Comparison of ENCODE assay signal across 14 cellular contexts in genomic region chr2:136006658-136007057, GRCh38. TPM values are rescaled to one million over a fixed set of nuclear protein-coding genes. Genes with fewer than 3 reads are reported as not detected.
DNase-seq lines count a peak whose midpoint lies in the region; ATAC-seq and TF ChIP-seq lines count a peak whose summit lies in the region.
"Had no signal": no experiment of that assay in that cellular context is flagged by ENCODE, and none has a peak within 500 bp of the region (broad histone marks: within the 10 kb centered on the region; RNA-seq: fewer than 3 reads in every experiment).

No MANE protein-coding gene starts in this region.

- H3K27me3 ChIP-seq in RWPE2 (ENCODE audit: insufficient read depth, poor library complexity, severe bottlenecking) (no peaks in the 10 kb centered on the region), upper lobe of left lung (no peaks in the 10 kb centered on the region), osteoblast (ENCODE audit: insufficient read depth, low read length) (no peaks in the 10 kb centered on the region)
- H3K27me3 ChIP-seq: cardiac muscle cell, pancreas had no signal

- H3K4me3 ChIP-seq in RWPE2 (ENCODE audit: severe bottlenecking) = no peak overlapping the region
- H3K4me3 ChIP-seq in fibroblast of the aortic adventitia (ENCODE audit: low read depth, low read length) = no peak overlapping the region
- H3K4me3 ChIP-seq in upper lobe of left lung = no peak overlapping the region
- no peak overlapping the region for H3K4me3 ChIP-seq in osteoblast (ENCODE audit: insufficient read depth, low read length)
- H3K4me3 ChIP-seq: cardiac muscle cell, lung, pancreas had no signal

- no peaks in the 10 kb centered on the region for H4K20me1 ChIP-seq in osteoblast (ENCODE audit: insufficient read depth, low read length)

- H3K4me3 Mint-ChIP-seq in activated T-cell treated with anti-CD3 and anti-CD28 coated beads, Interleukin-2, amount 50 U/mL, for 72 hours = peak overlapping the region in 1 of 2 donors; percentile 61
- H3K4me3 Mint-ChIP-seq in stimulated activated naive B cell treated with anti-CD40 and anti-IgM and Interleukin-4, amounts not matched to agents 10 μg/mL and 1 μg/mL and 100 μg/mL, for 72 hours = no peak overlapping the region

- WGBS in upper lobe of left lung, 2 donors = 56 to 63% methylated on average over 3 of the region's 3 CpGs

- H3K4me2 ChIP-seq in osteoblast (ENCODE audit: insufficient read depth, low read length) = no peak overlapping the region

- H3K36me3 ChIP-seq in RWPE2 (ENCODE audit: low read depth) (no peaks in the 10 kb centered on the region), upper lobe of left lung (no peaks in the 10 kb centered on the region), osteoblast (ENCODE audit: insufficient read depth, low read length) (no peaks in the 10 kb centered on the region)
- H3K36me3 ChIP-seq: cardiac muscle cell, pancreas had no signal

- peaks cover 45% of the 10 kb centered on the region for H3K4me1 Mint-ChIP-seq in activated T-cell treated with anti-CD3 and anti-CD28 coated beads, Interleukin-2, amount 50 U/mL, for 72 hours (ENCODE audit: low read depth)
- H3K4me1 Mint-ChIP-seq in stimulated activated naive B cell treated with anti-CD40 and anti-IgM and Interleukin-4, amounts not matched to agents 10 μg/mL and 1 μg/mL and 100 μg/mL, for 72 hours = peaks cover 22 to 63% of the 10 kb centered on the region in 2 donors

- H3K27ac Mint-ChIP-seq in activated T-cell treated with anti-CD3 and anti-CD28 coated beads, Interleukin-2, amount 50 U/mL, for 72 hours = peak overlapping the region; percentile 88
- H3K27ac Mint-ChIP-seq in stimulated activated naive B cell treated with anti-CD40 and anti-IgM and Interleukin-4, amounts not matched to agents 10 μg/mL and 1 μg/mL and 100 μg/mL, for 72 hours = peak overlapping the region; percentile 7

- TF ChIP-seq EP300 in upper lobe of left lung (IDR thresholded peaks at IDR 0.05) = no peak

- H3K9me3 ChIP-seq in RWPE2 (ENCODE audit: severe bottlenecking) = no peaks in the 10 kb centered on the region
- H3K9me3 ChIP-seq in upper lobe of left lung = no peaks in the 10 kb centered on the region
- H3K9me3 ChIP-seq in osteoblast (ENCODE audit: low read depth, low read length) = no peaks in the 10 kb centered on the region
- H3K9me3 ChIP-seq: pancreas had no signal

- H3K9me3 Mint-ChIP-seq in activated T-cell treated with anti-CD3 and anti-CD28 coated beads, Interleukin-2, amount 50 U/mL, for 72 hours = peaks cover 4 to 6% of the 10 kb centered on the region in 2 donors
- peaks cover 0 to 2% of the 10 kb centered on the region in 2 donors for H3K9me3 Mint-ChIP-seq in stimulated activated naive B cell treated with anti-CD40 and anti-IgM and Interleukin-4, amounts not matched to agents 10 μg/mL and 1 μg/mL and 100 μg/mL, for 72 hours

- no peak for TF ChIP-seq POLR2A in upper lobe of left lung (IDR thresholded peaks at IDR 0.05)

- no peaks in the 10 kb centered on the region for H3K4me1 ChIP-seq in RWPE2 (ENCODE audit: insufficient read depth, poor library complexity, severe bottlenecking)
- H3K4me1 ChIP-seq in upper lobe of left lung = no peaks in the 10 kb centered on the region
- peaks cover 4% of the 10 kb centered on the region for H3K4me1 ChIP-seq in osteoblast (ENCODE audit: insufficient read depth, low read length)

- H3K36me3 Mint-ChIP-seq in activated T-cell treated with anti-CD3 and anti-CD28 coated beads, Interleukin-2, amount 50 U/mL, for 72 hours (ENCODE audit: insufficient read depth in 2 of 2) = peaks cover 9 to 10% of the 10 kb centered on the region in 2 donors
- H3K36me3 Mint-ChIP-seq in stimulated activated naive B cell treated with anti-CD40 and anti-IgM and Interleukin-4, amounts not matched to agents 10 μg/mL and 1 μg/mL and 100 μg/mL, for 72 hours = peaks cover 8 to 17% of the 10 kb centered on the region in 2 donors

- ATAC-seq in activated T-cell treated with anti-CD3 and anti-CD28 coated beads, Interleukin-2, amount 50 U/mL, for 72 hours (replicated peaks in 1 of 2) = no peak
- ATAC-seq in RWPE2 (ENCODE audit: low read depth) (peak; percentile 63; the same call in 2 of the 3 replicates), upper lobe of left lung (ENCODE audit: low FRiP score in 2 of 2) (no peak), HG03457 (IDR thresholded peaks at IDR 0.05; ENCODE audit: unreplicated experiment) (no peak)
- ATAC-seq in stimulated activated naive B cell treated with anti-CD40 and anti-IgM and Interleukin-4, amounts not matched to agents 10 μg/mL and 1 μg/mL and 100 μg/mL, for 72 hours (replicated peaks) = no peak

- no peaks in the 10 kb centered on the region for H3K79me2 ChIP-seq in osteoblast (ENCODE audit: insufficient read depth, low read length)

- no peak overlapping the region for H2AFZ ChIP-seq in osteoblast (ENCODE audit: low read length)

- H3K27ac ChIP-seq in RWPE2 (ENCODE audit: poor library complexity, severe bottlenecking) (no peak overlapping the region), upper lobe of left lung (no peak overlapping the region), osteoblast (ENCODE audit: low read depth, low read length) (no peak overlapping the region)
- H3K27ac ChIP-seq: cardiac muscle cell, pancreas had no signal

- H3K27me3 Mint-ChIP-seq in activated T-cell treated with anti-CD3 and anti-CD28 coated beads, Interleukin-2, amount 50 U/mL, for 72 hours (ENCODE audit: low read depth) = no peaks in the 10 kb centered on the region
- no peaks in the 10 kb centered on the region for H3K27me3 Mint-ChIP-seq in stimulated activated naive B cell treated with anti-CD40 and anti-IgM and Interleukin-4, amounts not matched to agents 10 μg/mL and 1 μg/mL and 100 μg/mL, for 72 hours

- DNase-seq in activated T-cell treated with anti-CD3 and anti-CD28 coated beads, Interleukin-2, amount 50 U/mL, for 72 hours = no peak
- no peak for DNase-seq in activated T-cell treated with anti-CD3 and anti-CD28 coated beads, Interleukin-2, amount 50 U/mL, for 1 hour
- DNase-seq in RWPE2 (ENCODE audit: low spot score) (no peak), fibroblast of the aortic adventitia (ENCODE audit: low read depth) (peak; percentile 18), upper lobe of left lung (no peak), osteoblast (ENCODE audit: insufficient read length, low spot score, missing footprints) (no peak)
- DNase-seq in stimulated activated naive B cell treated with anti-CD40 and anti-IgM and Interleukin-4, amounts not matched to agents 10 μg/mL and 1 μg/mL and 100 μg/mL, for 72 hours = no peak
- DNase-seq: activated CD4-positive, CD25-positive, alpha-beta regulatory T cell treated with anti-CD3 and anti-CD28 coated beads, Interleukin-2, amount 50 U/mL, for 72 hours; hypothalamus; pancreas; stimulated activated CD4-positive, alpha-beta T cell treated with anti-CD3 and anti-CD28 coated beads, Interleukin-12 subunit alpha, Interleukin-12 subunit beta, amount 100 ng/mL, for 4 hours had no signal

- TF ChIP-seq CTCF in RWPE2 (IDR thresholded peaks at IDR 0.05; ENCODE audit: poor library complexity, severe bottlenecking) (no peak), fibroblast of the aortic adventitia (IDR thresholded peaks at IDR 0.05; ENCODE audit: insufficient read depth, low read length) (no peak), upper lobe of left lung (IDR thresholded peaks at IDR 0.05) (no peak), osteoblast (IDR thresholded peaks at IDR 0.05; ENCODE audit: extremely low read depth, low read depth, low read length) (no peak)

RNA-seq across cellular contexts. Expression of gene DARS1, which starts 21.2 kb away (rescaled TPM):
- 100 to 1,000 TPM; 224 to 264 TPM for total RNA-seq in activated T-cell treated with anti-CD3 and anti-CD28 coated beads, Interleukin-2, amount 50 U/mL, for 72 hours
- total RNA-seq in fibroblast of the aortic adventitia (ENCODE audit: low replicate concordance) (89.0 and 98.2 TPM in 2 replicates), upper lobe of left lung (10 to 100 TPM; 38.5 to 68.1 (median 51.9) TPM), osteoblast (100 and 119 TPM in 2 replicates)
